ENCODE assay signal across 8 cellular contexts in the genomic region with DNA sequence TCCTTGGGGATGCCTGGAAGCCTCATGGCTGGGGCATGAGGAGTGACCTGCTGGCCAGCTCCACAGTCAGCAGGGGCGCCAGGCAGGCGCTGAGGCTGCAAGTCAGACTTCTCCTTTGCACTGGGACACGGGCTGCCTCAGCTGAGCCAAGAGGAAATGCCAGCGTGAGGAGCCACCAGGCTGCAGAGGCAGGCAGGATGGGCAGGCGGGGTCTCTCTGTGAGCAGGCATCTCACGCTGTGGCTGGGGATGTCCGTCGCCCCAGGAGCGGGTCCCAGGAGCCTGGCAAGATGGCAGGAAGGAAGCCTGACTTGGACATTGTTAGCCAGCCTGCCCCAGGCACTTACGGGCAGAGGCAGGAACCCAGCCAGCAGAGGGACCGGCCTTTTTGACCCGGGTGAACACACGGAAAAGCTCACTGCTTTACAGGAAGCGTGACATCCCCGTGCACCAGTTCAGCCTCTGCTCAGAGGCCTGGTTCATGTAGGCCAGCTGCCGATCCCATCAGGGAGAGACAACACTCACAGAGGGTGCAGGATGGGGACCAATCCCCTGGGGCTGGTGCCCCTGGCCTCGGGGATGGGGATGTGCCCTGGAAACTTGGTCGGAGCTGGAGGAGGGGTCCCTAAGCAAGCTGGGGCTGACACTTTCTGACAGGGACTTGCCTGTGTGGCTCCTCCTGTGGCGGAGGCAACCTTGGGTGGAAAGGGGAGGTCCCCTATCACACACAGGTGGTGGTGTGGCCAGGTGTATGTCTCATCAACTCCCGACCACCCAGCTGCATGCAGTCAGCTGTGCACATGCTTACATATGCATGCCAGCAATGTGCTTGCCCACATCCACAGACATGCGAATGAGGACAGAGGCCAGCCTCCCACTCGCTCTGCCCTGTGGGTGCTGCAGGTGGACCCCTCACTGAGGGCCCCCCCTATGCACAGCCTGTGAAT. TPM values are rescaled to one million over a fixed set of nuclear protein-coding genes. Genes with fewer than 3 reads are reported as not detected.
A peak's percentile ranks its signal among the peaks of the same experiment; 100 is the strongest.
DNase-seq lines count a peak whose midpoint lies in the region; ATAC-seq and TF ChIP-seq lines count a peak whose summit lies in the region.

No MANE protein-coding gene starts in this region.

- TF ChIP-seq CTCF in body of pancreas (IDR thresholded peaks at IDR 0.05) (no peak), lower leg skin (IDR thresholded peaks at IDR 0.05) (no peak), vagina (IDR thresholded peaks at IDR 0.05) (no peak)

- TF ChIP-seq POLR2A in body of pancreas (IDR thresholded peaks at IDR 0.05) (no peak), lower leg skin (IDR thresholded peaks at IDR 0.05) (no peak), vagina (IDR thresholded peaks at IDR 0.05) (no peak)

- H3K9me3 ChIP-seq in body of pancreas (no peaks in the 10 kb centered on the region), vagina (no peaks in the 10 kb centered on the region)

- H3K36me3 ChIP-seq in body of pancreas (replicated peaks in 1 of 2; ENCODE audit: insufficient read depth in 1 of 2, low read depth in 2 of 2) (no peaks in the 10 kb centered on the region), vagina (no peaks in the 10 kb centered on the region)

- WGBS in body of pancreas, 2 donors = 64% methylated on average over 3 to 22 of the region's 22 CpGs
- WGBS in lower leg skin, 2 donors = 37 to 38% methylated on average over 13 to 17 of the region's 22 CpGs

- intact Hi-C loops in Right ventricle myocardium inferior (cut with DNase I) (no loop called here), cardiac septum (cut with DNase I) (no loop called here), body of pancreas (cut with DNase I) (loop anchor here (5.0 kb wide), 1 partner anchor 33 kb away; no protein-coding TSS in a partner anchor), lower leg skin (cut with DNase I; ENCODE audit: low total_unique reads) (no loop called here), vagina (cut with DNase I) (no loop called here)

- H3K4me1 ChIP-seq in body of pancreas (peaks cover 26% of the 10 kb centered on the region), vagina (peaks cover 58% of the 10 kb centered on the region)

- H3K27ac ChIP-seq in body of pancreas = peak overlapping the region in 2 of 4 donors; percentile 20 to 51
- peak overlapping the region; percentile 20 for H3K27ac ChIP-seq in vagina

- H3K4me3 ChIP-seq in body of pancreas (no peak overlapping the region), lower leg skin (ENCODE audit: low read depth, poor library complexity, severe bottlenecking) (no peak overlapping the region), vagina (no peak overlapping the region)

- DNase-seq in Right ventricle myocardium inferior (ENCODE audit: missing footprints) (peak; percentile 82), cardiac septum (ENCODE audit: low spot score) (no peak), body of pancreas (peak in 3 of 4 donors; percentile 30 to 57 (median 48)), lower leg skin (ENCODE audit: low spot score in 2 of 2) (peak; percentile 60 to 92), vagina (ENCODE audit: extremely low spot score in 2 of 2) (no peak), LoVo (ENCODE audit: low spot score) (no peak), SKM-1 (lab: John Stamatoyannopoulos, UW; ENCODE audit: unreplicated experiment) (no peak)
- DNase-seq in activated CD4-positive, CD25-positive, alpha-beta regulatory T cell (lab: John Stamatoyannopoulos, UW) = no peak

- no peaks in the 10 kb centered on the region for H3K27me3 ChIP-seq in body of pancreas
- no peaks in the 10 kb centered on the region for H3K27me3 ChIP-seq in vagina

- ATAC-seq in Right ventricle myocardium inferior (peak; percentile 59), body of pancreas (peak; percentile 38)

RNA-seq across cellular contexts. Expression of a gene that starts 10.0 kb away (rescaled TPM):
- total RNA-seq in Right ventricle myocardium inferior (1.9 TPM), cardiac septum (2.0 TPM), body of pancreas (1 to 10 TPM; 1.3 to 3.3 TPM), lower leg skin (10 to 100 TPM; 10.0 to 16.2 (median 11.2) TPM), vagina (14.0 TPM)

RNA-seq across cellular contexts. Expression of a gene that starts 10.0 kb away (rescaled TPM):
- total RNA-seq in Right ventricle myocardium inferior = 8.5 TPM
- 6.3 TPM for total RNA-seq in cardiac septum
- total RNA-seq in body of pancreas = 10 to 100 TPM; 10.2 to 14.8 TPM
- 10 to 100 TPM; 24.5 to 28.0 (median 27.1) TPM for total RNA-seq in lower leg skin
- total RNA-seq in vagina = 21.4 TPM

Comparison
In these comparisons a context has a peak if more than half of its experiments do, and no peak if none do; other contexts are left out.
1. DNase-seq: peak in Right ventricle myocardium inferior (single experiment), body of pancreas (3 of 4) and lower leg skin (2 of 2); none in cardiac septum (single experiment), vagina (0 of 2), LoVo (single experiment), activated CD4-positive, CD25-positive, alpha-beta regulatory T cell (0 of 4) and SKM-1 (single experiment).